ENCODE assay signal across 12 cellular contexts in genomic region chr13:109836629-109837607, GRCh38. TPM values are rescaled to one million over a fixed set of nuclear protein-coding genes. Genes with fewer than 3 reads are reported as not detected.
DNase-seq lines count a peak whose midpoint lies in the region; ATAC-seq, FAIRE-seq and TF ChIP-seq lines count a peak whose summit lies in the region.
"Had no signal": no experiment of that assay in that cellular context is flagged by ENCODE, and none has a peak within 500 bp of the region (broad histone marks: within the 10 kb centered on the region; RNA-seq: fewer than 3 reads in every experiment).

No MANE protein-coding gene starts in this region.

- no peak for TF ChIP-seq CTCF in BE2C (IDR thresholded peaks at IDR 0.05; ENCODE audit: low read depth, low read length)

- DNase-seq in HT-29 (ENCODE audit: low spot score) (peak; percentile 75), left kidney (ENCODE audit: low read depth, low spot score) (peak; percentile 86), BE2C (no peak), GM12892 (ENCODE audit: insufficient read length) (no peak)
- no peak for DNase-seq in activated CD4-positive, alpha-beta T cell treated with anti-CD3 and anti-CD28 coated beads, Interleukin-2, amount 50 U/mL, for 1 hour
- no peak for DNase-seq in stimulated activated naive CD4-positive, alpha-beta T cell treated with Interleukin-2 at 50 U/mL for 16 hours (lab: John Stamatoyannopoulos, UW)
- DNase-seq: activated CD4-positive, alpha-beta T cell treated with anti-CD3 and anti-CD28 coated beads, Interleukin-2, amount 10 ng/mL, durations not matched to agents 24 days and 14 days; NCI-H1048; retina had no signal

- no peaks in the 10 kb centered on the region for H3K9me3 ChIP-seq in BE2C

- peaks cover 35% of the 10 kb centered on the region for H3K27me3 ChIP-seq in BE2C

- FAIRE-seq in GM12892 (lab: Jason Lieb, UNC), result no peak
- FAIRE-seq: endothelial cell of umbilical vein had no signal

- H3K36me3 ChIP-seq in BE2C, result no peaks in the 10 kb centered on the region

- H3K4me1 ChIP-seq in BE2C, result no peaks in the 10 kb centered on the region

- ATAC-seq in GM18505 (IDR thresholded peaks at IDR 0.05; ENCODE audit: unreplicated experiment), result peak; percentile 63
- peak; percentile 77 for ATAC-seq in GM21786 (IDR thresholded peaks at IDR 0.05; ENCODE audit: unreplicated experiment)

- TF ChIP-seq POLR2A in GM18505 (IDR thresholded peaks at IDR 0.05; ENCODE audit: borderline replicate concordance, extremely low read depth, insufficient read depth, insufficient read length) (no peak), GM12892 (IDR thresholded peaks at IDR 0.05; ENCODE audit: low read depth, low read length) (no peak)

- H3K4me3 ChIP-seq in BE2C (ENCODE audit: low read depth, low read length), result no peak overlapping the region

RNA-seq across cellular contexts. Expression of gene IRS2, which starts 50.5 kb away (rescaled TPM):
- total RNA-seq in HT-29 (2014; rRNA removed; shearing (Covaris generic)), result 8.2 and 9.1 TPM in 2 replicates
- 28.7 TPM for polyA plus RNA-seq in BE2C (2012; ENCODE audit: insufficient read depth, insufficient read length, low read depth)
- 0.17 TPM for polyA plus RNA-seq in GM12892 (2012; ENCODE audit: missing spikeins)

Comparison
In these comparisons a context has a peak if more than half of its experiments do, and no peak if none do; other contexts are left out.
1. DNase-seq: peak in HT-29 (single experiment) and left kidney (single experiment); none in activated CD4-positive, alpha-beta T cell treated with anti-CD3 and anti-CD28 coated beads, Interleukin-2, amount 50 U/mL, for 1 hour (single experiment), BE2C (single experiment), GM12892 (single experiment) and stimulated activated naive CD4-positive, alpha-beta T cell treated with Interleukin-2 at 50 U/mL for 16 hours (single experiment).